In the genomic region with DNA sequence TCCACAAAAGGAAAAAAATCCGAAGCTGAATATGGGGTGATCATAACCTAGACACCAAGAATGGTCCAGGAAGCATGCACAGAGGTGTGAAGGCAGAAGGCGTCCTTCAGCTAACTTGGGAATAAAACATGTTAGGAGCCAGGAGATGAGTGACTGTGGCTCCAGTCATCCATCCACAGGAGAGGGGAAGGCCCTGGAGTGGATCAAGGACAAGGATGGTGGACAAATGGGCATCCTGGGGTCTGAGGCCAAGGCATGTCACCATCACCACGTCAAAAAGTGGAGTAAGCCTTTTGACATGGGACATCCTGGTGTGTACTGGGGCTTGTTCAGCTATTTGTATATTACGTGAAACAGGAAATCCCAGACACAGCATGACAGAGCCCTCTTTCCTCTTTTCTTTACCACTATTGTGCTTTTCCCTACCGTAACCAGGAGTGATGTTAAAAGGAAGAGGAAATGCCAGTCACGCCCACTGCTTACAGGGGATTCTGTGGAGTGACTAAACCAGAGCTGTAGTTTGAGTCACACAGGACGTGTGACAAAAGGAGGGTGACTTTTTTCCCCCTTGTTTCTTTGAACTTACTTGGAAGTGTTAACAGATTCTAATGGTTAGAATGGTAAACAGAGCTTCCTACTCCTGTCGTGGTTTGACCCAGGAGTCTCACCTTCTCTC, we compare ENCODE assay signal across 8 cellular contexts. TPM values are rescaled to one million over a fixed set of nuclear protein-coding genes. Genes with fewer than 3 reads are reported as not detected.
DNase-seq lines count a peak whose midpoint lies in the region; ATAC-seq and TF ChIP-seq lines count a peak whose summit lies in the region.

No MANE protein-coding gene starts in this region.

- no peaks in the 10 kb centered on the region for H3K9me3 ChIP-seq in IMR-90 (ENCODE audit: control insufficient read depth, insufficient read depth, low read length)

- no peak overlapping the region; the same call in 1 of the 2 replicates for H3K14ac ChIP-seq in IMR-90 (replicated peaks; ENCODE audit: low read depth, low read length)

- in situ Hi-C loops in IMR-90 (cut with MboI; ENCODE audit: low sequenced_read_pairs) = no loop called here

- no peak overlapping the region for H3K56ac ChIP-seq in IMR-90 (ENCODE audit: extremely low read depth, insufficient read depth, low read length)

- peaks cover 67% of the 10 kb centered on the region for H3K4me1 Mint-ChIP-seq in activated T-helper 1 cell treated with anti-CD3 and anti-CD28 coated beads, Interleukin-12 subunit alpha, Interleukin-12 subunit beta, Interleukin-2, Interleukin-4 antibody, amounts not matched to agents 30 ng/mL and 10 ng/mL and 1 ng/mL, durations not matched to agents 14 hours and 24 hours and 36 hours (ENCODE audit: low read depth)
- peaks cover 72% of the 10 kb centered on the region for H3K4me1 Mint-ChIP-seq in stimulated activated effector memory CD8-positive, alpha-beta T cell treated with anti-CD3 and anti-CD28 coated beads, Interleukin-12 subunit alpha, Interleukin-12 subunit beta, amount 100 ng/mL, for 72 hours

- H4K8ac ChIP-seq in IMR-90 (ENCODE audit: low read depth in 2 of 2, low read length in 2 of 2) = peak overlapping the region in 1 of 2 experiments; percentile 34; a peak in 1 of 4 replicates

- no peaks in the 10 kb centered on the region for H3K9me3 Mint-ChIP-seq in activated T-helper 1 cell treated with anti-CD3 and anti-CD28 coated beads, Interleukin-12 subunit alpha, Interleukin-12 subunit beta, Interleukin-2, Interleukin-4 antibody, amounts not matched to agents 30 ng/mL and 10 ng/mL and 1 ng/mL, durations not matched to agents 14 hours and 24 hours and 36 hours
- H3K9me3 Mint-ChIP-seq in stimulated activated effector memory CD8-positive, alpha-beta T cell treated with anti-CD3 and anti-CD28 coated beads, Interleukin-12 subunit alpha, Interleukin-12 subunit beta, amount 100 ng/mL, for 72 hours = no peaks in the 10 kb centered on the region

- BruUV-seq in IMR-90 (replicated peaks; lab: Mats Ljungman, UMichigan) = no TSS peak

- no peak overlapping the region; the same call in 1 of the 2 replicates for H3K27ac ChIP-seq in IMR-90 (ENCODE audit: insufficient read depth, low read length)

- no peak overlapping the region for H2BK15ac ChIP-seq in IMR-90 (ENCODE audit: low read depth, low read length)

- H3K4me2 ChIP-seq in IMR-90 (ENCODE audit: low read depth, low read length) = peak overlapping the region; percentile 31; the same call in 1 of the 2 replicates

- no peak for TF ChIP-seq POLR2A in IMR-90 (IDR thresholded peaks at IDR 0.05; ENCODE audit: low read depth, low read length)

- peak overlapping the region; percentile 1; the same call in 1 of the 2 replicates for H2AK5ac ChIP-seq in IMR-90 (ENCODE audit: low read depth, low read length)

- ATAC-seq in GM21723 (IDR thresholded peaks at IDR 0.05; ENCODE audit: unreplicated experiment) (peak; percentile 77), IMR-90 (ENCODE audit: low read depth) (peak; percentile 78)
- ATAC-seq in stimulated activated effector memory CD8-positive, alpha-beta T cell treated with anti-CD3 and anti-CD28 coated beads, Interleukin-12 subunit alpha, Interleukin-12 subunit beta, amount 100 ng/mL, for 72 hours = peak; percentile 97

- H3K27me3 ChIP-seq in IMR-90 (ENCODE audit: control insufficient read depth, insufficient read depth, low read length) = peaks cover 2% of the 10 kb centered on the region; the same call in 1 of the 2 replicates

- WGBS in IMR-90 (ENCODE audit: extremely low coverage in 2 of 2, insufficient read length in 1 of 2), 2 experiments = no CpG with 5 or more reads among the region's 8 CpGs

- peak overlapping the region; percentile 73 for H2AFZ ChIP-seq in IMR-90 (replicated peaks; ENCODE audit: low read length, poor library complexity)

- H2BK5ac ChIP-seq in IMR-90 (ENCODE audit: low read depth, low read length, poor library complexity, severe bottlenecking) = peak overlapping the region; percentile 59

- peak overlapping the region; percentile 88 for H3K27ac Mint-ChIP-seq in activated T-helper 1 cell treated with anti-CD3 and anti-CD28 coated beads, Interleukin-12 subunit alpha, Interleukin-12 subunit beta, Interleukin-2, Interleukin-4 antibody, amounts not matched to agents 30 ng/mL and 10 ng/mL and 1 ng/mL, durations not matched to agents 14 hours and 24 hours and 36 hours
- H3K27ac Mint-ChIP-seq in stimulated activated effector memory CD8-positive, alpha-beta T cell treated with anti-CD3 and anti-CD28 coated beads, Interleukin-12 subunit alpha, Interleukin-12 subunit beta, amount 100 ng/mL, for 72 hours = peak overlapping the region; percentile 57

- TF ChIP-seq RAD21 in IMR-90 (IDR thresholded peaks at IDR 0.05; ENCODE audit: low read length) = no peak

- CTCF ChIA-PET in IMR-90 (lab: Yijun Ruan, JAX) = no interaction called here

- 0 out of 2 replicates have a peak, but pooled peaks cover 5% of the 10 kb centered on the region for H3K9me1 ChIP-seq in IMR-90 (ENCODE audit: insufficient read depth, low read length)

- peak overlapping the region; percentile 40; the same call in 1 of the 2 replicates for H2BK20ac ChIP-seq in IMR-90 (ENCODE audit: low read depth, low read length)

- dilution Hi-C loops in IMR-90 (cut with HindIII; ENCODE audit: low sequenced_read_pairs, unreplicated experiment) = no loop called here

- no peak overlapping the region for H3K9ac ChIP-seq in IMR-90 (ENCODE audit: low read depth, low read length)

- no peak overlapping the region for H3K4me3 ChIP-seq in IMR-90 (ENCODE audit: insufficient read depth, low read depth, low read length)

- no peak overlapping the region for H3K4ac ChIP-seq in IMR-90 (ENCODE audit: low read depth, low read length)

- intact Hi-C loops in IMR-90 (cut with micrococcal nuclease) = no loop called here
- intact Hi-C loops in activated T-helper 1 cell treated with anti-CD3 and anti-CD28 coated beads, Interleukin-12 subunit alpha, Interleukin-12 subunit beta, Interleukin-2, Interleukin-4 antibody, amounts not matched to agents 30 ng/mL and 10 ng/mL and 1 ng/mL, durations not matched to agents 14 hours and 24 hours and 36 hours (cut with micrococcal nuclease) = loop anchor here (1.0 to 10.0 kb wide), 6 partner anchors 13 to 1962 kb away; a partner anchor contains a TSS

- peak overlapping the region; percentile 32; the same call in 1 of the 2 replicates for H2BK120ac ChIP-seq in IMR-90 (ENCODE audit: low read depth, low read length)

- H4K20me1 ChIP-seq in IMR-90 (ENCODE audit: insufficient read depth, low read length) = no peaks in the 10 kb centered on the region

- no peaks in the 10 kb centered on the region for H3K79me1 ChIP-seq in IMR-90 (ENCODE audit: low read depth in 1 of 2, low read length in 2 of 2)

- H4K5ac ChIP-seq in IMR-90 (ENCODE audit: low read depth, low read length) = no peak overlapping the region; the same call in 1 of the 2 replicates

- H3K4me3 Mint-ChIP-seq in activated T-helper 1 cell treated with anti-CD3 and anti-CD28 coated beads, Interleukin-12 subunit alpha, Interleukin-12 subunit beta, Interleukin-2, Interleukin-4 antibody, amounts not matched to agents 30 ng/mL and 10 ng/mL and 1 ng/mL, durations not matched to agents 14 hours and 24 hours and 36 hours = peak overlapping the region; percentile 57
- peak overlapping the region; percentile 53 for H3K4me3 Mint-ChIP-seq in stimulated activated effector memory CD8-positive, alpha-beta T cell treated with anti-CD3 and anti-CD28 coated beads, Interleukin-12 subunit alpha, Interleukin-12 subunit beta, amount 100 ng/mL, for 72 hours

- H3K36me3 Mint-ChIP-seq in activated T-helper 1 cell treated with anti-CD3 and anti-CD28 coated beads, Interleukin-12 subunit alpha, Interleukin-12 subunit beta, Interleukin-2, Interleukin-4 antibody, amounts not matched to agents 30 ng/mL and 10 ng/mL and 1 ng/mL, durations not matched to agents 14 hours and 24 hours and 36 hours (ENCODE audit: low read depth) = peaks cover 23% of the 10 kb centered on the region
- peaks cover 29% of the 10 kb centered on the region for H3K36me3 Mint-ChIP-seq in stimulated activated effector memory CD8-positive, alpha-beta T cell treated with anti-CD3 and anti-CD28 coated beads, Interleukin-12 subunit alpha, Interleukin-12 subunit beta, amount 100 ng/mL, for 72 hours

- H2AK9ac ChIP-seq in IMR-90 (replicated peaks; ENCODE audit: low read depth, low read length, poor library complexity) = peak overlapping the region; percentile 78

- H3K18ac ChIP-seq in IMR-90 (ENCODE audit: low read depth, low read length) = peak overlapping the region; percentile 52; the same call in 1 of the 2 replicates

- POLR2A ChIA-PET in IMR-90 (lab: Charles Lee; ENCODE audit: unreplicated experiment) = no interaction called here

- TF ChIP-seq CTCF in IMR-90 (conservative IDR thresholded peaks at IDR 0.05; ENCODE audit: low read depth, low read length) = no peak

- H3K4me1 ChIP-seq in IMR-90 (ENCODE audit: control insufficient read depth, insufficient read depth, low read length) = peaks cover 7% of the 10 kb centered on the region

- peak overlapping the region; percentile 43; the same call in 1 of the 2 replicates for H3K23ac ChIP-seq in IMR-90 (ENCODE audit: low read depth, low read length)

- no peaks in the 10 kb centered on the region for H3K36me3 ChIP-seq in IMR-90 (ENCODE audit: control insufficient read depth, insufficient read depth, low read length)

- DNase-seq in EL (peak; percentile 71), IMR-90 (peak; percentile 77), hepatic stellate cell (ENCODE audit: low spot score) (peak; percentile 18), DMS114 treated with DMSO at 0.1 percent for 48 hours (lab: John Stamatoyannopoulos, UW; ENCODE audit: unreplicated experiment) (no peak), iPS-NIHi11 (ENCODE audit: low spot score) (no peak)
- peak; percentile 55 for DNase-seq in activated T-helper 1 cell treated with anti-CD3 and anti-CD28 coated beads, Interleukin-12 subunit alpha, Interleukin-12 subunit beta, Interleukin-2, Interleukin-4 antibody, amounts not matched to agents 30 ng/mL and 10 ng/mL and 1 ng/mL, durations not matched to agents 14 hours and 24 hours and 36 hours (ENCODE audit: low spot score)
- peak; percentile 21 to 76 for DNase-seq in stimulated activated effector memory CD8-positive, alpha-beta T cell treated with anti-CD3 and anti-CD28 coated beads, Interleukin-12 subunit alpha, Interleukin-12 subunit beta, amount 100 ng/mL, for 72 hours (ENCODE audit: low spot score in 2 of 2)

- no peaks in the 10 kb centered on the region for H3K27me3 Mint-ChIP-seq in activated T-helper 1 cell treated with anti-CD3 and anti-CD28 coated beads, Interleukin-12 subunit alpha, Interleukin-12 subunit beta, Interleukin-2, Interleukin-4 antibody, amounts not matched to agents 30 ng/mL and 10 ng/mL and 1 ng/mL, durations not matched to agents 14 hours and 24 hours and 36 hours (ENCODE audit: insufficient read depth)

- H4K91ac ChIP-seq in IMR-90 (ENCODE audit: insufficient read depth, low read depth, low read length) = 0 out of 2 replicates have a peak overlapping the region, but pooled peaks have one; percentile 7

RNA-seq across cellular contexts. Expression of a gene that starts 15.4 kb away (rescaled TPM):
- 1.1 and 1.3 TPM in 2 replicates for total RNA-seq in IMR-90 (2012; rRNA removed)
- polyA plus RNA-seq in IMR-90 (2012; rRNA removed) = 0.86 and 0.87 TPM in 2 replicates
- 0.31 and 0.43 TPM in 2 replicates for polyA plus RNA-seq in IMR-90 (2012; cell fraction: cytosol; rRNA removed)
- polyA plus RNA-seq in IMR-90 (2012; cell fraction: nucleus; rRNA removed; ENCODE audit: low replicate concordance) = 0.59 and 3.7 TPM in 2 replicates
- 46.7 and 50.7 TPM in 2 replicates for total RNA-seq in activated T-helper 1 cell treated with anti-CD3 and anti-CD28 coated beads, Interleukin-12 subunit alpha, Interleukin-12 subunit beta, Interleukin-2, Interleukin-4 antibody, amounts not matched to agents 30 ng/mL and 10 ng/mL and 1 ng/mL, durations not matched to agents 14 hours and 24 hours and 36 hours

RNA-seq across cellular contexts. Expression of a gene that starts 57.4 kb away (rescaled TPM):
- 17.4 and 22.2 TPM in 2 replicates for total RNA-seq in IMR-90 (2012; rRNA removed)
- 15.4 and 21.6 TPM in 2 replicates for polyA plus RNA-seq in IMR-90 (2012; rRNA removed)
- polyA plus RNA-seq in IMR-90 (2012; cell fraction: cytosol; rRNA removed) = 3.1 and 5.7 TPM in 2 replicates
- 9.7 and 54.2 TPM in 2 replicates for polyA plus RNA-seq in IMR-90 (2012; cell fraction: nucleus; rRNA removed; ENCODE audit: low replicate concordance)
- 51.9 and 52.6 TPM in 2 replicates for total RNA-seq in activated T-helper 1 cell treated with anti-CD3 and anti-CD28 coated beads, Interleukin-12 subunit alpha, Interleukin-12 subunit beta, Interleukin-2, Interleukin-4 antibody, amounts not matched to agents 30 ng/mL and 10 ng/mL and 1 ng/mL, durations not matched to agents 14 hours and 24 hours and 36 hours

RNA-seq across cellular contexts. Expression of a gene that starts 57.7 kb away (rescaled TPM):
- 24.9 and 35.0 TPM in 2 replicates for total RNA-seq in IMR-90 (2012; rRNA removed)
- 7.7 and 9.7 TPM in 2 replicates for polyA plus RNA-seq in IMR-90 (2012; rRNA removed)
- polyA plus RNA-seq in IMR-90 (2012; cell fraction: cytosol; rRNA removed) = 4.1 and 5.0 TPM in 2 replicates
- 8.1 and 27.6 TPM in 2 replicates for polyA plus RNA-seq in IMR-90 (2012; cell fraction: nucleus; rRNA removed; ENCODE audit: low replicate concordance)
- 39.4 and 39.9 TPM in 2 replicates for total RNA-seq in activated T-helper 1 cell treated with anti-CD3 and anti-CD28 coated beads, Interleukin-12 subunit alpha, Interleukin-12 subunit beta, Interleukin-2, Interleukin-4 antibody, amounts not matched to agents 30 ng/mL and 10 ng/mL and 1 ng/mL, durations not matched to agents 14 hours and 24 hours and 36 hours

Comparison
In these comparisons a context has a peak if more than half of its experiments do, and no peak if none do; other contexts are left out.
1. DNase-seq: peak in EL (single experiment), IMR-90 (single experiment), activated T-helper 1 cell treated with anti-CD3 and anti-CD28 coated beads, Interleukin-12 subunit alpha, Interleukin-12 subunit beta, Interleukin-2, Interleukin-4 antibody, amounts not matched to agents 30 ng/mL and 10 ng/mL and 1 ng/mL, durations not matched to agents 14 hours and 24 hours and 36 hours (single experiment), hepatic stellate cell (single experiment) and stimulated activated effector memory CD8-positive, alpha-beta T cell treated with anti-CD3 and anti-CD28 coated beads, Interleukin-12 subunit alpha, Interleukin-12 subunit beta, amount 100 ng/mL, for 72 hours (2 of 2); none in DMS114 treated with DMSO at 0.1 percent for 48 hours (single experiment) and iPS-NIHi11 (single experiment).
2. RNA of a gene that starts 15.4 kb away (total RNA-seq): 46.7 to 50.7 TPM in activated T-helper 1 cell treated with anti-CD3 and anti-CD28 coated beads, Interleukin-12 subunit alpha, Interleukin-12 subunit beta, Interleukin-2, Interleukin-4 antibody, amounts not matched to agents 30 ng/mL and 10 ng/mL and 1 ng/mL, durations not matched to agents 14 hours and 24 hours and 36 hours; 1.1 to 1.3 TPM in IMR-90; every median in the first group is over 10 times any median in the second.
3. Peak in every context shown above with its lines, with median percentiles within 50 percentile points of each other: ATAC-seq.